Comparison of ENCODE assay signal across 30 cellular contexts in genomic region chr6:30935018-30935417, GRCh38. TPM values are rescaled to one million over a fixed set of nuclear protein-coding genes. Genes with fewer than 3 reads are reported as not detected.
DNase-seq lines count a peak whose midpoint lies in the region; ATAC-seq and TF ChIP-seq lines count a peak whose summit lies in the region.
"Had no signal": no experiment of that assay in that cellular context is flagged by ENCODE, and none has a peak within 500 bp of the region (broad histone marks: within the 10 kb centered on the region; RNA-seq: fewer than 3 reads in every experiment).

No MANE protein-coding gene starts in this region.

- H3K27me3 ChIP-seq in SJCRH30: no peaks in the 10 kb centered on the region
- H3K27me3 ChIP-seq: colonic mucosa, MG63 had no signal

- no peak for ATAC-seq in GM21381 (IDR thresholded peaks at IDR 0.05; ENCODE audit: unreplicated experiment)
- ATAC-seq: GM12878, HepG2 had no signal

- DNase-seq in DMS 273 (lab: John Stamatoyannopoulos, UW; ENCODE audit: unreplicated experiment) (peak; percentile 13), DMS 273 treated with DMSO at 0.1 percent for 48 hours (lab: John Stamatoyannopoulos, UW) (no peak), RPMI8226 (peak; percentile 39), fibroblast of pulmonary artery (ENCODE audit: low read depth) (peak; percentile 59), posterior vena cava (ENCODE audit: low spot score) (peak; percentile 22), superior temporal gyrus (ENCODE audit: extremely low spot score) (no peak), SJCRH30 (no peak)
- DNase-seq: activated T-cell treated with anti-CD3 and anti-CD28 coated beads for 4 hours; colonic mucosa; COR-L47; foreskin fibroblast; GF-D8; HCEC 1CT; MG63; midbrain; nephron progenitor cell; SHP77 treated with DMSO at 0.1 percent for 48 hours; stimulated activated CD4-positive, alpha-beta T cell treated with anti-CD3 and anti-CD28 coated beads, Interleukin-2, amount 100 ng/mL, for 48 hours; stomach had no signal

- H3K9me3 ChIP-seq in SJCRH30 (replicated peaks): no peaks in the 10 kb centered on the region
- H3K9me3 ChIP-seq: colonic mucosa, MG63, prostate gland, stomach had no signal

- no peak overlapping the region for H3K27ac ChIP-seq in SJCRH30
- H3K27ac ChIP-seq: 22Rv1, colonic mucosa, prostate gland, stomach had no signal

- intact Hi-C loops in posterior vena cava (cut with DNase I): no loop called here

- no peaks in the 10 kb centered on the region for H3K4me1 ChIP-seq in SJCRH30
- H3K4me1 ChIP-seq: colonic mucosa, prostate gland had no signal

- no peak for TF ChIP-seq CTCF in fibroblast of pulmonary artery (IDR thresholded peaks at IDR 0.05; ENCODE audit: low read length, missing control alignments)

- H3K4me3 ChIP-seq in fibroblast of pulmonary artery (replicated peaks; ENCODE audit: low read depth, low read length): no peak overlapping the region
- no peak overlapping the region for H3K4me3 ChIP-seq in SJCRH30
- H3K4me3 ChIP-seq: colonic mucosa, GM12878, MG63, prostate gland, stomach had no signal

- no peaks in the 10 kb centered on the region for H3K36me3 ChIP-seq in SJCRH30
- H3K36me3 ChIP-seq: colonic mucosa, MG63, prostate gland, stomach had no signal

RNA-seq across cellular contexts. Expression of gene SFTA2, which starts 3.0 kb away (rescaled TPM):
- total RNA-seq in posterior vena cava: under 1 TPM in 1 of 2 donors, not detected in 1; 0.29 TPM
- total RNA-seq in SJCRH30 (2014; rRNA removed; shearing (Covaris generic)): not detected in 2 replicates
- total RNA-seq: astrocyte; HepG2; NCI-H460; prostate gland; skeletal muscle tissue; T-helper 1 cell treated with Interleukin-12 subunit alpha and Interleukin-12 subunit beta and Interleukin-4 antibody, amounts not matched to agents 30 ng/mL and 1 ng/mL, for 36 hours; urinary bladder had no signal

RNA-seq across cellular contexts. Expression of gene MUCL3, which starts 5.8 kb away (rescaled TPM):
- total RNA-seq in posterior vena cava: not detected
- total RNA-seq in SJCRH30 (2014; rRNA removed; shearing (Covaris generic)): not detected in 2 replicates
- total RNA-seq: astrocyte; HepG2; kidney epithelial cell; prostate gland; skeletal muscle tissue; T-helper 1 cell treated with Interleukin-12 subunit alpha and Interleukin-12 subunit beta and Interleukin-4 antibody, amounts not matched to agents 30 ng/mL and 1 ng/mL, for 36 hours; urinary bladder had no signal

RNA-seq across cellular contexts. Expression of gene VARS2, which starts 21.0 kb away (rescaled TPM):
- 10 to 100 TPM; 13.8 to 17.8 TPM for total RNA-seq in posterior vena cava
- total RNA-seq in SJCRH30 (2014; rRNA removed; shearing (Covaris generic)): 21.3 and 23.5 TPM in 2 replicates

RNA-seq across cellular contexts. Expression of gene GTF2H4, which starts 27.0 kb away (rescaled TPM):
- total RNA-seq in posterior vena cava: 10 to 100 TPM; 27.2 to 37.8 TPM
- total RNA-seq in SJCRH30 (2014; rRNA removed; shearing (Covaris generic)): 15.1 and 24.2 TPM in 2 replicates

RNA-seq across cellular contexts. Expression of gene MUC21, which starts 48.5 kb away (rescaled TPM):
- total RNA-seq in posterior vena cava: not detected
- total RNA-seq in SJCRH30 (2014; rRNA removed; shearing (Covaris generic)): not detected in 2 replicates
- total RNA-seq: astrocyte; colonic mucosa; GM12878; HepG2; kidney epithelial cell; NCI-H460; skeletal muscle tissue; T-helper 1 cell treated with Interleukin-12 subunit alpha and Interleukin-12 subunit beta and Interleukin-4 antibody, amounts not matched to agents 30 ng/mL and 1 ng/mL, for 36 hours; urinary bladder had no signal

Comparison
In these comparisons a context has a peak if more than half of its experiments do, and no peak if none do; other contexts are left out.
1. DNase-seq: peak in DMS 273 (single experiment), RPMI8226 (single experiment), fibroblast of pulmonary artery (single experiment) and posterior vena cava (single experiment); none in DMS 273 treated with DMSO at 0.1 percent for 48 hours (single experiment), superior temporal gyrus (single experiment) and SJCRH30 (0 of 2).